ENCODE assay signal across 9 cellular contexts in genomic region chr4:5758741-5759140, GRCh38. TPM values are rescaled to one million over a fixed set of nuclear protein-coding genes. Genes with fewer than 3 reads are reported as not detected.
DNase-seq lines count a peak whose midpoint lies in the region; ATAC-seq and TF ChIP-seq lines count a peak whose summit lies in the region.
"Had no signal": no experiment of that assay in that cellular context is flagged by ENCODE, and none has a peak within 500 bp of the region (broad histone marks: within the 10 kb centered on the region; RNA-seq: fewer than 3 reads in every experiment).

No MANE protein-coding gene starts in this region.

- no peak for TF ChIP-seq CTCF in AG09309 (IDR thresholded peaks at IDR 0.05; ENCODE audit: control insufficient read depth, insufficient read depth, low read depth, low read length, missing control alignments)

- H3K4me1 Mint-ChIP-seq in activated T-helper 17 cell treated with anti-CD3 and anti-CD28 coated beads, Interleukin-2, amount 50 U/mL, for 72 hours: peaks cover 5% of the 10 kb centered on the region

- no peak overlapping the region for H3K27ac Mint-ChIP-seq in activated T-helper 17 cell treated with anti-CD3 and anti-CD28 coated beads, Interleukin-2, amount 50 U/mL, for 72 hours

- ATAC-seq in HG02852 (IDR thresholded peaks at IDR 0.05; ENCODE audit: unreplicated experiment) (peak; percentile 86), GM21528 (IDR thresholded peaks at IDR 0.05; ENCODE audit: low FRiP score, unreplicated experiment) (no peak), GM21529 (IDR thresholded peaks at IDR 0.05; ENCODE audit: unreplicated experiment) (no peak), HG03045 (IDR thresholded peaks at IDR 0.05; ENCODE audit: unreplicated experiment) (no peak), GM21825 (IDR thresholded peaks at IDR 0.05; ENCODE audit: unreplicated experiment) (no peak)
- peak; percentile 97 for ATAC-seq in activated T-helper 17 cell treated with anti-CD3 and anti-CD28 coated beads, Interleukin-2, amount 50 U/mL, for 72 hours (replicated peaks)

- DNase-seq in AG09309 (ENCODE audit: low read depth) (peak; percentile 92), non-pigmented ciliary epithelial cell (ENCODE audit: low read depth) (peak; percentile 96)
- DNase-seq: NCI-H1930 had no signal

- no peak overlapping the region for H3K4me3 ChIP-seq in AG09309 (ENCODE audit: control insufficient read depth, low read depth, low read length)

- H3K36me3 Mint-ChIP-seq in activated T-helper 17 cell treated with anti-CD3 and anti-CD28 coated beads, Interleukin-2, amount 50 U/mL, for 72 hours (ENCODE audit: low read depth): no peaks in the 10 kb centered on the region

- H3K27me3 Mint-ChIP-seq in activated T-helper 17 cell treated with anti-CD3 and anti-CD28 coated beads, Interleukin-2, amount 50 U/mL, for 72 hours: no peaks in the 10 kb centered on the region

- H3K4me3 Mint-ChIP-seq in activated T-helper 17 cell treated with anti-CD3 and anti-CD28 coated beads, Interleukin-2, amount 50 U/mL, for 72 hours: no peak overlapping the region

- no peaks in the 10 kb centered on the region for H3K9me3 Mint-ChIP-seq in activated T-helper 17 cell treated with anti-CD3 and anti-CD28 coated beads, Interleukin-2, amount 50 U/mL, for 72 hours

RNA-seq across cellular contexts. Expression of gene EVC, which starts 47.7 kb away (rescaled TPM):
- 10 to 100 TPM in 1 of 2 donors, 1 to 10 TPM in 1; 7.8 to 10.5 TPM for total RNA-seq in activated T-helper 17 cell treated with anti-CD3 and anti-CD28 coated beads, Interleukin-2, amount 50 U/mL, for 72 hours

RNA-seq across cellular contexts. Expression of gene EVC2, which starts 50.4 kb away (rescaled TPM):
- total RNA-seq in activated T-helper 17 cell treated with anti-CD3 and anti-CD28 coated beads, Interleukin-2, amount 50 U/mL, for 72 hours: 1 to 10 TPM; 4.0 to 6.2 TPM

Comparison
In these comparisons a context has a peak if more than half of its experiments do, and no peak if none do; other contexts are left out.
1. ATAC-seq: peak in HG02852 (single experiment) and activated T-helper 17 cell treated with anti-CD3 and anti-CD28 coated beads, Interleukin-2, amount 50 U/mL, for 72 hours (single experiment); none in GM21528 (single experiment), GM21529 (single experiment), HG03045 (single experiment) and GM21825 (single experiment).